Comparison of ENCODE assay signal across 14 cellular contexts in genomic region chr6:5833120-5833519, GRCh38.
DNase-seq lines count a peak whose midpoint lies in the region; TF ChIP-seq lines count a peak whose summit lies in the region.
"Had no signal": no experiment of that assay in that cellular context is flagged by ENCODE, and none has a peak within 500 bp of the region (broad histone marks: within the 10 kb centered on the region; RNA-seq: fewer than 3 reads in every experiment).

No MANE protein-coding gene starts in this region.

- no peaks in the 10 kb centered on the region for H3K27me3 ChIP-seq in CD8-positive, alpha-beta memory T cell (ENCODE audit: insufficient read depth, low read length, poor library complexity, severe bottlenecking)

- no peak overlapping the region for H3K4me3 Mint-ChIP-seq in activated CD4-positive, alpha-beta T cell treated with anti-CD3 and anti-CD28 coated beads, Interleukin-2, amount 10 ng/mL, durations not matched to agents 24 days and 14 days
- peak overlapping the region in 3 of 7 donors; percentile 46 to 66 (median 60) for H3K4me3 Mint-ChIP-seq in CD8-positive, alpha-beta memory T cell
- H3K4me3 Mint-ChIP-seq in activated T-helper 1 cell treated with anti-CD3 and anti-CD28 coated beads, Interleukin-12 subunit alpha, Interleukin-12 subunit beta, Interleukin-2, Interleukin-4 antibody, amounts not matched to agents 30 ng/mL and 10 ng/mL and 1 ng/mL, durations not matched to agents 14 hours and 24 hours and 36 hours: no peak overlapping the region
- H3K4me3 Mint-ChIP-seq in nephron progenitor cell: no peak overlapping the region

- intact Hi-C loops in activated CD4-positive, alpha-beta T cell treated with anti-CD3 and anti-CD28 coated beads, Interleukin-2, amount 10 ng/mL, durations not matched to agents 24 days and 14 days (cut with micrococcal nuclease): loop anchor here (5.0 kb wide), 1 partner anchor 34 kb away; no protein-coding TSS in a partner anchor
- intact Hi-C loops in activated T-helper 1 cell treated with anti-CD3 and anti-CD28 coated beads, Interleukin-12 subunit alpha, Interleukin-12 subunit beta, Interleukin-2, Interleukin-4 antibody, amounts not matched to agents 30 ng/mL and 10 ng/mL and 1 ng/mL, durations not matched to agents 14 hours and 24 hours and 36 hours (cut with micrococcal nuclease): loop anchor here (5.0 kb wide), 1 partner anchor 34 kb away; no protein-coding TSS in a partner anchor

- TF ChIP-seq CTCF in nephron progenitor cell (IDR thresholded peaks at IDR 0.05): no peak

- no peak overlapping the region for H3K27ac ChIP-seq in CD8-positive, alpha-beta memory T cell (ENCODE audit: low read depth, low read length)
- H3K27ac ChIP-seq: 22Rv1 had no signal

- no peak overlapping the region for H3K4me3 ChIP-seq in CD8-positive, alpha-beta memory T cell (ENCODE audit: low read length)

- H3K4me1 Mint-ChIP-seq in activated CD4-positive, alpha-beta T cell treated with anti-CD3 and anti-CD28 coated beads, Interleukin-2, amount 10 ng/mL, durations not matched to agents 24 days and 14 days: peaks cover 28% of the 10 kb centered on the region
- peaks cover 31 to 43% (median 38%) of the 10 kb centered on the region in 3 donors for H3K4me1 Mint-ChIP-seq in CD8-positive, alpha-beta memory T cell
- H3K4me1 Mint-ChIP-seq in activated T-helper 1 cell treated with anti-CD3 and anti-CD28 coated beads, Interleukin-12 subunit alpha, Interleukin-12 subunit beta, Interleukin-2, Interleukin-4 antibody, amounts not matched to agents 30 ng/mL and 10 ng/mL and 1 ng/mL, durations not matched to agents 14 hours and 24 hours and 36 hours (ENCODE audit: low read depth): peaks cover 25% of the 10 kb centered on the region
- H3K4me1 Mint-ChIP-seq in nephron progenitor cell: peaks cover 18% of the 10 kb centered on the region

- H3K27ac Mint-ChIP-seq in activated CD4-positive, alpha-beta T cell treated with anti-CD3 and anti-CD28 coated beads, Interleukin-2, amount 10 ng/mL, durations not matched to agents 24 days and 14 days: peak overlapping the region; percentile 90
- peak overlapping the region in 6 of 8 donors; percentile 83 to 96 (median 86) for H3K27ac Mint-ChIP-seq in CD8-positive, alpha-beta memory T cell
- peak overlapping the region; percentile 63 for H3K27ac Mint-ChIP-seq in activated T-helper 1 cell treated with anti-CD3 and anti-CD28 coated beads, Interleukin-12 subunit alpha, Interleukin-12 subunit beta, Interleukin-2, Interleukin-4 antibody, amounts not matched to agents 30 ng/mL and 10 ng/mL and 1 ng/mL, durations not matched to agents 14 hours and 24 hours and 36 hours
- H3K27ac Mint-ChIP-seq in nephron progenitor cell: peak overlapping the region; percentile 78

- peaks cover 43% of the 10 kb centered on the region for H3K4me1 ChIP-seq in CD8-positive, alpha-beta memory T cell (ENCODE audit: insufficient read depth, low read length)

- no peaks in the 10 kb centered on the region for H3K36me3 Mint-ChIP-seq in activated CD4-positive, alpha-beta T cell treated with anti-CD3 and anti-CD28 coated beads, Interleukin-2, amount 10 ng/mL, durations not matched to agents 24 days and 14 days (ENCODE audit: low read depth)
- H3K36me3 Mint-ChIP-seq in CD8-positive, alpha-beta memory T cell: peaks cover 0 to 2% (median 0%) of the 10 kb centered on the region in 3 donors
- no peaks in the 10 kb centered on the region for H3K36me3 Mint-ChIP-seq in activated T-helper 1 cell treated with anti-CD3 and anti-CD28 coated beads, Interleukin-12 subunit alpha, Interleukin-12 subunit beta, Interleukin-2, Interleukin-4 antibody, amounts not matched to agents 30 ng/mL and 10 ng/mL and 1 ng/mL, durations not matched to agents 14 hours and 24 hours and 36 hours (ENCODE audit: low read depth)
- no peaks in the 10 kb centered on the region for H3K36me3 Mint-ChIP-seq in nephron progenitor cell (ENCODE audit: low read depth)

- no peaks in the 10 kb centered on the region for H3K36me3 ChIP-seq in CD8-positive, alpha-beta memory T cell (ENCODE audit: insufficient read depth, low read length)

- no peaks in the 10 kb centered on the region for H3K9me3 ChIP-seq in CD8-positive, alpha-beta memory T cell (ENCODE audit: low read length)

- no peaks in the 10 kb centered on the region for H3K27me3 Mint-ChIP-seq in activated CD4-positive, alpha-beta T cell treated with anti-CD3 and anti-CD28 coated beads, Interleukin-2, amount 10 ng/mL, durations not matched to agents 24 days and 14 days
- peaks cover 0 to 2% of the 10 kb centered on the region in 2 donors for H3K27me3 Mint-ChIP-seq in CD8-positive, alpha-beta memory T cell
- H3K27me3 Mint-ChIP-seq in activated T-helper 1 cell treated with anti-CD3 and anti-CD28 coated beads, Interleukin-12 subunit alpha, Interleukin-12 subunit beta, Interleukin-2, Interleukin-4 antibody, amounts not matched to agents 30 ng/mL and 10 ng/mL and 1 ng/mL, durations not matched to agents 14 hours and 24 hours and 36 hours (ENCODE audit: insufficient read depth): peaks cover 2% of the 10 kb centered on the region
- peaks cover 7% of the 10 kb centered on the region for H3K27me3 Mint-ChIP-seq in nephron progenitor cell (ENCODE audit: low read depth, poor library complexity)

- no peak for DNase-seq in activated CD4-positive, alpha-beta T cell treated with anti-CD3 and anti-CD28 coated beads, Interleukin-2, amount 10 ng/mL, durations not matched to agents 24 days and 14 days
- no peak for DNase-seq in activated CD4-positive, alpha-beta T cell treated with anti-CD3 and anti-CD28 coated beads for 4 hours
- no peak for DNase-seq in CD8-positive, alpha-beta memory T cell
- no peak for DNase-seq in activated T-helper 1 cell treated with anti-CD3 and anti-CD28 coated beads, Interleukin-12 subunit alpha, Interleukin-12 subunit beta, Interleukin-2, Interleukin-4 antibody, amounts not matched to agents 30 ng/mL and 10 ng/mL and 1 ng/mL, durations not matched to agents 14 hours and 24 hours and 36 hours (ENCODE audit: low spot score)
- no peak for DNase-seq in nephron progenitor cell
- no peak for DNase-seq in SK-N-DZ (ENCODE audit: low spot score)
- no peak for DNase-seq in hepatic stellate cell (ENCODE audit: low spot score)
- no peak for DNase-seq in amygdala (lab: John Stamatoyannopoulos, UW)
- DNase-seq: H7, Kasumi-1, NCI-H1417, NCI-H1930, NCI-H774 had no signal

- no peaks in the 10 kb centered on the region for H3K9me3 Mint-ChIP-seq in activated CD4-positive, alpha-beta T cell treated with anti-CD3 and anti-CD28 coated beads, Interleukin-2, amount 10 ng/mL, durations not matched to agents 24 days and 14 days
- H3K9me3 Mint-ChIP-seq in CD8-positive, alpha-beta memory T cell: peaks cover 0 to 2% (median 0%) of the 10 kb centered on the region in 5 donors
- no peaks in the 10 kb centered on the region for H3K9me3 Mint-ChIP-seq in activated T-helper 1 cell treated with anti-CD3 and anti-CD28 coated beads, Interleukin-12 subunit alpha, Interleukin-12 subunit beta, Interleukin-2, Interleukin-4 antibody, amounts not matched to agents 30 ng/mL and 10 ng/mL and 1 ng/mL, durations not matched to agents 14 hours and 24 hours and 36 hours
- H3K9me3 Mint-ChIP-seq in nephron progenitor cell: peaks cover 11% of the 10 kb centered on the region

- CTCF ChIA-PET in CD8-positive, alpha-beta memory T cell (lab: Charles Lee): interaction anchor here (0.8 to 1.9 kb wide), 5 partner anchors 18 to 362 kb away, joined by 3 to 6 read pairs (median 4); no protein-coding TSS in a partner anchor

- POLR2A ChIA-PET in CD8-positive, alpha-beta memory T cell (lab: Charles Lee): no interaction called here
